Comparison of ENCODE assay signal across 7 cellular contexts in the genomic region with DNA sequence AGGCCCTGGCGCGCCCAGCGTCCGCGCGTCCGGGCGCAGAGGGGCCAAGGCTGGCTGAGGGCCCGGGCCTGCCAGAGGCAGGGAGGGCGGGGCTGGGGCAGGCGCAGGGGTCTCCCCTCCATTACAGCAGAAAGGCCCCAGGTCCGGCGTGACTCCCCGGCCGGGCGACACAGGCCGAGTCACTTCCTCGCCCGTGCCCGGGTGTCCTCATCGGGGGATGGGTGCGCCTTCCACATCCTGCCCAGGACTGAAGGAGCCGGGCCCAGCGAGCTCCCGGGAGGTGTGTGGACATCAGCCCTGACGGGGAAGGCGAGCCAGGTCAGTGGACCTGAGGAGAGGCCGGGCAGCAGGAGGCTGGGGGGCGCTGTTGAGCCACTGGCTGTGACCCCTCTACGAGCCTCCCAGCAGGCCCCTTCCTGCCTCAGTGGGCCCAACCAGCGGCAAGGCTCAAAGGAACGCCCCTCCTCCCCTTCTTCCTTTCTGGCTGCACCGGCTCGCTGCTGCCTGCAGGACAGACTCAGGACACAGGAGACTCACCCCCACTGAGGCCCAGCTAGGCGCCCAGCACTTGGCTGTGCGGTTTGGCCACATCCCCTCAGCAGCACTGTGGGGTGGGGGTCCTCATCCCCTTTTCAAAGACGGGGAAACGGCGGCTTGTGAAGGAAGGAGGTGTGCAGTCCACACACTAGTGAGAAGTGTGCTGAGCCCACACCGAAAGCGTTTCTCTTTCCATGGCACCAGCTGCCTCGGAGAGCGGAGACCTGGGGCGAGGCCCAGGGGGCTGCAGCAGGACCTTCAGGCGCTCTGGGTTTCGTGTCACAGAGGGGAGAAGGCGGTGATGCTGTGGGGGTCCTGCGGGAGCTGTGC. TPM values are rescaled to one million over a fixed set of nuclear protein-coding genes. Genes with fewer than 3 reads are reported as not detected.
DNase-seq lines count a peak whose midpoint lies in the region; ATAC-seq and TF ChIP-seq lines count a peak whose summit lies in the region.

No MANE protein-coding gene starts in this region.

- POLR2A ChIA-PET in activated B cell treated with CpG ODN at 0.5 μM for 24 hours (lab: Charles Lee), result interaction anchor here (0.6 kb wide), 1 partner anchor 119 kb away, joined by 3 read pairs; no protein-coding TSS in a partner anchor

- 13 to 18% methylated on average over 35 to 45 of the region's 48 CpGs for WGBS in GM23248 (ENCODE audit: low coverage in 1 of 2, low lambda C conversion rate in 2 of 2, missing lambda C conversion rate in 2 of 2), 2 experiments

- in situ Hi-C loops in GM23248 (cut with MboI), result no loop called here

- peak overlapping the region; percentile 54 for H3K4me2 ChIP-seq in GM23248 (ENCODE audit: unreplicated experiment)

- H3K4me3 Mint-ChIP-seq in activated B cell treated with CpG ODN at 0.5 μM for 24 hours, result peak overlapping the region; percentile 38
- peak overlapping the region; percentile 48 for H3K4me3 Mint-ChIP-seq in stimulated activated memory B cell treated with anti-CD40 and anti-IgM and Interleukin-4, amounts not matched to agents 10 μg/mL and 1 μg/mL and 100 μg/mL, for 72 hours

- peaks cover 14% of the 10 kb centered on the region for H3K4me1 Mint-ChIP-seq in activated B cell treated with CpG ODN at 0.5 μM for 24 hours
- H3K4me1 Mint-ChIP-seq in stimulated activated memory B cell treated with anti-CD40 and anti-IgM and Interleukin-4, amounts not matched to agents 10 μg/mL and 1 μg/mL and 100 μg/mL, for 72 hours, result peaks cover 20% of the 10 kb centered on the region

- H3K27ac ChIP-seq in GM23248 (no peak overlapping the region), iPS-18a (ENCODE audit: low read length) (no peak overlapping the region)

- no peaks in the 10 kb centered on the region for H3K9me3 ChIP-seq in GM23248 (ENCODE audit: low read depth)
- H3K9me3 ChIP-seq in iPS-18a (ENCODE audit: control insufficient read depth, low read depth, low read length), result no peaks in the 10 kb centered on the region

- no peaks in the 10 kb centered on the region for H4K20me1 ChIP-seq in GM23248 (ENCODE audit: insufficient read depth)

- no peaks in the 10 kb centered on the region for H3K9me3 Mint-ChIP-seq in activated B cell treated with CpG ODN at 0.5 μM for 24 hours
- no peaks in the 10 kb centered on the region for H3K9me3 Mint-ChIP-seq in stimulated activated memory B cell treated with anti-CD40 and anti-IgM and Interleukin-4, amounts not matched to agents 10 μg/mL and 1 μg/mL and 100 μg/mL, for 72 hours

- DNase-seq in GM23248, result peak; percentile 76
- DNase-seq in activated B cell treated with CpG ODN at 0.5 μM for 24 hours, result no peak
- no peak for DNase-seq in T-helper 1 cell
- no peak for DNase-seq in NCI-H2029 (lab: John Stamatoyannopoulos, UW)
- no peak for DNase-seq in NCI-H1694 (lab: John Stamatoyannopoulos, UW)

- TF ChIP-seq CTCF in activated B cell treated with CpG ODN at 0.5 μM for 24 hours (IDR thresholded peaks at IDR 0.05), result no peak

- no peak overlapping the region for H3K27ac Mint-ChIP-seq in activated B cell treated with CpG ODN at 0.5 μM for 24 hours
- H3K27ac Mint-ChIP-seq in stimulated activated memory B cell treated with anti-CD40 and anti-IgM and Interleukin-4, amounts not matched to agents 10 μg/mL and 1 μg/mL and 100 μg/mL, for 72 hours, result peak overlapping the region; percentile 5

- peak overlapping the region; percentile 49 for H2AFZ ChIP-seq in GM23248

- no peaks in the 10 kb centered on the region for H3K27me3 ChIP-seq in GM23248 (replicated peaks; ENCODE audit: insufficient read depth)
- peaks cover 46% of the 10 kb centered on the region for H3K27me3 ChIP-seq in iPS-18a (ENCODE audit: control insufficient read depth, insufficient read depth, low read length)

- peaks cover 24% of the 10 kb centered on the region for H3K27me3 Mint-ChIP-seq in activated B cell treated with CpG ODN at 0.5 μM for 24 hours
- peaks cover 43% of the 10 kb centered on the region for H3K27me3 Mint-ChIP-seq in stimulated activated memory B cell treated with anti-CD40 and anti-IgM and Interleukin-4, amounts not matched to agents 10 μg/mL and 1 μg/mL and 100 μg/mL, for 72 hours

- H3K79me2 ChIP-seq in GM23248 (ENCODE audit: insufficient read depth), result no peaks in the 10 kb centered on the region

- H3K4me3 ChIP-seq in GM23248, result peak overlapping the region; percentile 64
- peak overlapping the region; percentile 35 for H3K4me3 ChIP-seq in iPS-18a (ENCODE audit: low read length)

- H3K36me3 ChIP-seq in GM23248 (ENCODE audit: low read depth) (no peaks in the 10 kb centered on the region), iPS-18a (ENCODE audit: control insufficient read depth, low read depth, low read length) (no peaks in the 10 kb centered on the region)

- CTCF ChIA-PET in activated B cell treated with CpG ODN at 0.5 μM for 24 hours (lab: Charles Lee), result no interaction called here

- intact Hi-C loops in activated B cell treated with CpG ODN at 0.5 μM for 24 hours (cut with micrococcal nuclease), result loop anchor here (2.0 kb wide), 1 partner anchor 19 kb away; no protein-coding TSS in a partner anchor

- H3K36me3 Mint-ChIP-seq in activated B cell treated with CpG ODN at 0.5 μM for 24 hours (ENCODE audit: low read depth), result no peaks in the 10 kb centered on the region
- peaks cover 6% of the 10 kb centered on the region for H3K36me3 Mint-ChIP-seq in stimulated activated memory B cell treated with anti-CD40 and anti-IgM and Interleukin-4, amounts not matched to agents 10 μg/mL and 1 μg/mL and 100 μg/mL, for 72 hours

- no peaks in the 10 kb centered on the region for H3K9me2 ChIP-seq in GM23248 (ENCODE audit: insufficient read depth)

- H3K4me1 ChIP-seq in GM23248 (ENCODE audit: insufficient read depth) (no peaks in the 10 kb centered on the region), iPS-18a (ENCODE audit: control insufficient read depth, low read depth, low read length) (peaks cover 12% of the 10 kb centered on the region)

- ATAC-seq in activated B cell treated with CpG ODN at 0.5 μM for 24 hours (ENCODE audit: low read depth), result no peak
- no peak for ATAC-seq in stimulated activated memory B cell treated with anti-CD40 and anti-IgM and Interleukin-4, amounts not matched to agents 10 μg/mL and 1 μg/mL and 100 μg/mL, for 72 hours

- H3F3A ChIP-seq in GM23248 (ENCODE audit: insufficient read depth), result no peaks in the 10 kb centered on the region

- H3K9ac ChIP-seq in GM23248, result peak overlapping the region; percentile 71
- no peak overlapping the region for H3K9ac ChIP-seq in iPS-18a (ENCODE audit: low read length)

RNA-seq across cellular contexts. Expression of a gene that starts 0.6 kb away (rescaled TPM):
- total RNA-seq in GM23248 (2014; rRNA removed; shearing (Covaris generic)), result 45.0 and 51.8 TPM in 2 replicates
- polyA plus RNA-seq in GM23248 (2016; fragmentation: Nextera tagmentation; extraction: Ambion mirVana), result 9.2 and 9.6 TPM in 2 replicates
- total RNA-seq in activated B cell treated with CpG ODN at 0.5 μM for 24 hours, result 4.1 and 5.2 TPM in 2 replicates

RNA-seq across cellular contexts. Expression of a gene that starts 29.3 kb away (rescaled TPM):
- not detected in 2 replicates for total RNA-seq in GM23248 (2014; rRNA removed; shearing (Covaris generic))
- not detected in 2 replicates for polyA plus RNA-seq in GM23248 (2016; fragmentation: Nextera tagmentation; extraction: Ambion mirVana)
- total RNA-seq in activated B cell treated with CpG ODN at 0.5 μM for 24 hours, result not detected in 2 replicates

RNA-seq across cellular contexts. Expression of a gene that starts 39.9 kb away (rescaled TPM):
- total RNA-seq in GM23248 (2014; rRNA removed; shearing (Covaris generic)), result not detected in 2 replicates
- not detected in 2 replicates for polyA plus RNA-seq in GM23248 (2016; fragmentation: Nextera tagmentation; extraction: Ambion mirVana)
- not detected in 2 replicates for total RNA-seq in activated B cell treated with CpG ODN at 0.5 μM for 24 hours
